In the genomic region with DNA sequence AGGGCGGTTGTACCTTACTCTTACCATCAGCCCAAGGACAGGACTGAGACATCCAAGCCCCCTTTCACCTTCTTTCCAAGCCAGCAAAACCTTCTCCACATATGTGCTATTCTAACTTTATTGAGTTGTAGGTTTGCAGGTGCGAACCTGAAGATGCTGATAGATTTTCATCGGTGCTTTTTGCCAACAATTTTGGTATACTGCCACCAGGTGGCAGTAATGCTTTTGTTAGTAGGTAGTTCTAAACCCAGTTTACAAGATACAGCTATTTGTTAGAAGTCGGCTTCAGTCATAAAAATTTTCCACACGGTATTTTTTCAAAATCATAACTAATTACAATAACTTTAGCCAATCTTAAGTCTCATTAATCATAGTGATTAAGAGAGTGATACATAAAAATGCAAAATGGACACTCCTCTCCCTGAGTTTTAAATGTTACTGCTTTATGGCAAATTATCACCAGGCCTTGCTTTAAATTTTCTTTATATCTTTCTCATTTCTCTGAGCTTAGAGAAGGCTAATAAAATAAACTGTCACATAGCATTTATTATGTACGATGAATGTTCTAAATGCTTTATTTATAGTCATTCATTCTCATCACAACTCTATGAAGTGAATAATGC, we compare ENCODE assay signal across 8 cellular contexts. TPM values are rescaled to one million over a fixed set of nuclear protein-coding genes. Genes with fewer than 3 reads are reported as not detected.
A peak's percentile ranks its signal among the peaks of the same experiment; 100 is the strongest.
DNase-seq lines count a peak whose midpoint lies in the region; ATAC-seq and TF ChIP-seq lines count a peak whose summit lies in the region.

No MANE protein-coding gene starts in this region.

- ATAC-seq in T-helper 17 cell (peak; percentile 41), HG03469 (IDR thresholded peaks at IDR 0.05; ENCODE audit: unreplicated experiment) (no peak), GM18858 (IDR thresholded peaks at IDR 0.05; ENCODE audit: unreplicated experiment) (no peak)

- H3K9me3 ChIP-seq in Loucy (ENCODE audit: insufficient read depth, low read depth, low read length) (no peaks in the 10 kb centered on the region), T-helper 17 cell (ENCODE audit: control insufficient read depth, low read length, poor library complexity, severe bottlenecking) (no peaks in the 10 kb centered on the region), prostate gland (no peaks in the 10 kb centered on the region)

- H3K36me3 Mint-ChIP-seq in T-helper 17 cell (ENCODE audit: low read depth) = peaks cover 2% of the 10 kb centered on the region

- no peak overlapping the region for H2AFZ ChIP-seq in Loucy (ENCODE audit: low read length)

- WGBS in prostate gland = 32% methylated on average over 6 of the region's 6 CpGs

- H3K4me1 Mint-ChIP-seq in T-helper 17 cell = no peaks in the 10 kb centered on the region

- no peaks in the 10 kb centered on the region for H3K4me1 ChIP-seq in Loucy (ENCODE audit: insufficient read depth, low read length, poor library complexity, severe bottlenecking)
- H3K4me1 ChIP-seq in prostate gland (replicated peaks) = no peaks in the 10 kb centered on the region

- no peaks in the 10 kb centered on the region for H3K36me3 ChIP-seq in Loucy (ENCODE audit: insufficient read depth, low read length)
- no peaks in the 10 kb centered on the region for H3K36me3 ChIP-seq in prostate gland

- no peak overlapping the region for H3K4me2 ChIP-seq in Loucy (ENCODE audit: low read depth, low read length, poor library complexity, severe bottlenecking)

- TF ChIP-seq CTCF in Loucy (conservative IDR thresholded peaks at IDR 0.05; ENCODE audit: low read length) (peak; percentile 87), prostate gland (IDR thresholded peaks at IDR 0.05) (peak in 3 of 4 experiments; percentile 59 to 72 (median 64))

- peak; percentile 21 for DNase-seq in activated gamma-delta T cell treated with Interleukin-2 at 50 U/mL for 16 hours
- DNase-seq in activated gamma-delta T cell (lab: John Stamatoyannopoulos, UW) = no peak
- peak in 1 of 3 donors; percentile 14 for DNase-seq in T-helper 17 cell
- peak; percentile 50 for DNase-seq in fibroblast of gingiva (ENCODE audit: low read depth)
- peak; percentile 17 for DNase-seq in prostate gland (ENCODE audit: low spot score)

- no peaks in the 10 kb centered on the region for H4K20me1 ChIP-seq in Loucy (ENCODE audit: insufficient read depth, low read length, poor library complexity, severe bottlenecking)

- H3K4me3 Mint-ChIP-seq in T-helper 17 cell = no peak overlapping the region

- no peaks in the 10 kb centered on the region for H3K27me3 ChIP-seq in Loucy (ENCODE audit: insufficient read depth, low read length, poor library complexity, severe bottlenecking)
- H3K27me3 ChIP-seq in prostate gland (replicated peaks; ENCODE audit: insufficient read depth) = no peaks in the 10 kb centered on the region

- no peak for TF ChIP-seq POLR2A in prostate gland (IDR thresholded peaks at IDR 0.05)

- no peak overlapping the region for H3K9ac ChIP-seq in Loucy (ENCODE audit: low read depth, low read length, poor library complexity, severe bottlenecking)

- H3K9me2 ChIP-seq in Loucy (replicated peaks; ENCODE audit: low read depth, low read length) = no peaks in the 10 kb centered on the region

- no peaks in the 10 kb centered on the region for H3K79me2 ChIP-seq in Loucy (ENCODE audit: insufficient read depth, low read length)

- no peak overlapping the region for H3K27ac ChIP-seq in prostate gland

- no peaks in the 10 kb centered on the region for H3F3A ChIP-seq in Loucy (ENCODE audit: low read depth)

- H3K4me3 ChIP-seq in Loucy (ENCODE audit: low read length, poor library complexity, severe bottlenecking) (no peak overlapping the region), prostate gland (no peak overlapping the region)

- intact Hi-C loops in prostate gland (cut with DNase I) = loop anchor here (5.0 kb wide), 1 partner anchor 33 kb away; no protein-coding TSS in a partner anchor

- H3K27me3 Mint-ChIP-seq in T-helper 17 cell = peaks cover 55% of the 10 kb centered on the region

- no peak overlapping the region for H3K27ac Mint-ChIP-seq in T-helper 17 cell

RNA-seq across cellular contexts. Expression of gene TBC1D21, which starts 0.6 kb away (rescaled TPM):
- total RNA-seq in T-helper 17 cell (not detected), prostate gland (1 to 10 TPM in 1 of 2 donors, not detected in 1; 1.4 TPM)

RNA-seq across cellular contexts. Expression of gene LOXL1, which starts 52.3 kb away (rescaled TPM):
- total RNA-seq in T-helper 17 cell (1 to 10 TPM; 2.9 to 8.4 TPM), prostate gland (10 to 100 TPM; 20.5 to 22.5 TPM)
